Comparison of ENCODE assay signal across 8 cellular contexts in genomic region chr11:16240687-16241086, GRCh38.
"Had no signal": no experiment of that assay in that cellular context is flagged by ENCODE, and none has a peak within 500 bp of the region (broad histone marks: within the 10 kb centered on the region; RNA-seq: fewer than 3 reads in every experiment).

No MANE protein-coding gene starts in this region.

- H2AFZ ChIP-seq: GM23248 had no signal

- H3K36me3 ChIP-seq: HAP-1 had no signal

- H3K9me3 ChIP-seq: HAP-1 had no signal

- H3K27ac Mint-ChIP-seq: HFFc6, IgD-negative memory B cell had no signal

- ATAC-seq: HCT116 had no signal

- H3K27ac ChIP-seq: GM23248, HL-60 had no signal

- H3K4me1 Mint-ChIP-seq: IgD-negative memory B cell had no signal

- H3K9me3 Mint-ChIP-seq: HFFc6 had no signal

- H3K4me3 ChIP-seq: GM23248, HAP-1 had no signal

- H3K4me3 Mint-ChIP-seq: HFFc6, IgD-negative memory B cell had no signal

- DNase-seq: GM23248, GOT3, H7, HFFc6 had no signal

- H3K27me3 Mint-ChIP-seq: IgD-negative memory B cell had no signal

- H3K36me3 Mint-ChIP-seq: IgD-negative memory B cell had no signal

- H3K9ac ChIP-seq: GM23248 had no signal
